ENCODE assay signal across 1 cellular context in genomic region chr12:123059501-123059900, GRCh38.
TF ChIP-seq lines count a peak whose summit lies in the region.

No MANE protein-coding gene starts in this region.

TF ChIP-seq in liver, 16 proteins besides CTCF, POLR2A, EP300 and RAD21 (continued from another document):
- TF ChIP-seq ZBTB33 (IDR thresholded peaks at IDR 0.05) (no peak), JUND (IDR thresholded peaks at IDR 0.05) (no peak)
